In the genomic region with DNA sequence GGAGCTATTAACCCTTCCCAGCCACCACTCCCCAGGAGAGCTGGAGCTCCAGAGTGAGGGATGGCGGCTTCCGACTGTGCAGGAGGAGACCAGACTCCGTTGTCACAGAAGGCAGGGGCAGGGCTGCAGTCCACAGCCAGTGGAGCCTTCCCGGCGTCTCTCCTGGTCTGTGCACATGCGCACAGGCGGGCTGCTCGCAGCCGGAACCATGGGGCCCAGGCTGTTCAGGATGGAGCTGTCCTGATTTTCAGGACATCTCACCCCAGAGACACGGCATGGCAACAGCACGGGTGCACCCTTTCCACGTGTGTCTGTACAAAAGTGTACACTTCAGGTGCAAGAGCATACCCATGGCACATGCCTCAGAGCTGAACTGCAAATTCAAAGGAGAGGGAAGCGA, we compare ENCODE assay signal across 18 cellular contexts. TPM values are rescaled to one million over a fixed set of nuclear protein-coding genes. Genes with fewer than 3 reads are reported as not detected.
DNase-seq lines count a peak whose midpoint lies in the region; ATAC-seq and TF ChIP-seq lines count a peak whose summit lies in the region.
"Had no signal": no experiment of that assay in that cellular context is flagged by ENCODE, and none has a peak within 500 bp of the region (broad histone marks: within the 10 kb centered on the region; RNA-seq: fewer than 3 reads in every experiment).

No MANE protein-coding gene starts in this region.

- H3K27ac ChIP-seq in coronary artery (no peak overlapping the region), mesenchymal stem cell (ENCODE audit: low read length, poor library complexity, severe bottlenecking) (no peak overlapping the region), esophagus muscularis mucosa (replicated peaks in 1 of 4) (no peak overlapping the region)
- H3K27ac ChIP-seq: cardiac muscle cell, stomach had no signal

- ATAC-seq in left cardiac atrium (peak; percentile 19 to 29), Right ventricle myocardium inferior (no peak), HG03159 (IDR thresholded peaks at IDR 0.05; ENCODE audit: unreplicated experiment) (no peak)

- H3K9me3 ChIP-seq in mesenchymal stem cell (ENCODE audit: control insufficient read depth, low read length) (peaks cover 3% of the 10 kb centered on the region), esophagus muscularis mucosa (no peaks in the 10 kb centered on the region)
- H3K9me3 ChIP-seq: Caco-2 had no signal

- intact Hi-C loops in left cardiac atrium (cut with DNase I) (no loop called here), Right ventricle myocardium inferior (cut with DNase I) (no loop called here), esophagus muscularis mucosa (cut with DNase I) (no loop called here)

- peak overlapping the region; percentile 22 for H3K9ac ChIP-seq in mesenchymal stem cell (ENCODE audit: low read length)

- no peak overlapping the region for H3K18ac ChIP-seq in mesenchymal stem cell (ENCODE audit: low read depth in 1 of 2, low read length in 2 of 2)

- TF ChIP-seq POLR2A in esophagus muscularis mucosa (IDR thresholded peaks at IDR 0.05; ENCODE audit: low read depth): no peak

- H3K4me1 ChIP-seq in mesenchymal stem cell (ENCODE audit: control insufficient read depth, insufficient read depth, low read depth, low read length): peaks cover 3% of the 10 kb centered on the region
- no peaks in the 10 kb centered on the region for H3K4me1 ChIP-seq in esophagus muscularis mucosa
- H3K4me1 ChIP-seq: Caco-2, stomach had no signal

- no peak overlapping the region for H2AK5ac ChIP-seq in mesenchymal stem cell (ENCODE audit: low read length, severe bottlenecking)

- no peak overlapping the region for H4K8ac ChIP-seq in mesenchymal stem cell (ENCODE audit: low read length)

- H2BK12ac ChIP-seq in mesenchymal stem cell (ENCODE audit: low read length in 2 of 2): no peak overlapping the region

- peaks cover 19 to 35% of the 10 kb centered on the region in 2 experiments for H3K36me3 ChIP-seq in mesenchymal stem cell (ENCODE audit: control insufficient read depth in 1 of 2, insufficient read depth in 2 of 2, low read depth in 1 of 2, low read length in 2 of 2)
- H3K36me3 ChIP-seq in esophagus muscularis mucosa: peaks cover 0 to 50% (median 6%) of the 10 kb centered on the region in 4 donors
- H3K36me3 ChIP-seq: cardiac muscle cell had no signal

- H3K27me3 ChIP-seq in mesenchymal stem cell (ENCODE audit: control insufficient read depth in 1 of 2, insufficient read depth in 1 of 2, low read length in 2 of 2) (no peaks in the 10 kb centered on the region), esophagus muscularis mucosa (no peaks in the 10 kb centered on the region)
- H3K27me3 ChIP-seq: cardiac muscle cell, stomach had no signal

- H4K91ac ChIP-seq in mesenchymal stem cell (ENCODE audit: low read length): no peak overlapping the region

- no peak for TF ChIP-seq EP300 in esophagus muscularis mucosa (IDR thresholded peaks at IDR 0.05)

- H2BK15ac ChIP-seq in mesenchymal stem cell (ENCODE audit: low read depth, poor library complexity, severe bottlenecking): peak overlapping the region; percentile 4

- H3K4me3 ChIP-seq in coronary artery (peak overlapping the region; percentile 28), mesenchymal stem cell (ENCODE audit: insufficient read depth in 1 of 2, low read depth in 1 of 2, low read length in 2 of 2) (peak overlapping the region in 1 of 2 experiments; percentile 37), esophagus muscularis mucosa (no peak overlapping the region)
- H3K4me3 ChIP-seq: cardiac muscle cell, lung, stomach had no signal

- H3K14ac ChIP-seq in mesenchymal stem cell (ENCODE audit: low read length in 2 of 2): no peak overlapping the region

- H3K4ac ChIP-seq in mesenchymal stem cell (ENCODE audit: low read depth in 1 of 2, low read length in 2 of 2): no peak overlapping the region

- H3K23ac ChIP-seq in mesenchymal stem cell (ENCODE audit: low read length in 2 of 2): no peak overlapping the region

- peaks cover 30% of the 10 kb centered on the region for H3K79me1 ChIP-seq in mesenchymal stem cell (replicated peaks; ENCODE audit: low read length, poor library complexity, severe bottlenecking)

- H2BK120ac ChIP-seq in mesenchymal stem cell (ENCODE audit: low read depth, low read length): no peak overlapping the region

- no peak overlapping the region for H2BK5ac ChIP-seq in mesenchymal stem cell (ENCODE audit: low read depth, low read length, poor library complexity, severe bottlenecking)

- 92% methylated on average over 13 of the region's 13 CpGs for WGBS in mesenchymal stem cell
- 96% methylated on average over 9 of the region's 13 CpGs for WGBS in esophagus muscularis mucosa

- DNase-seq in left cardiac atrium (no peak), Right ventricle myocardium inferior (ENCODE audit: missing footprints) (no peak), coronary artery (ENCODE audit: low spot score) (no peak), mesenchymal stem cell (no peak), NCI-H82 treated with DMSO at 0.1 percent for 48 hours (lab: John Stamatoyannopoulos, UW; ENCODE audit: unreplicated experiment) (no peak), esophagus muscularis mucosa (ENCODE audit: extremely low spot score) (no peak), ecto neural progenitor cell (ENCODE audit: low spot score) (no peak)
- DNase-seq: activated CD4-positive, CD25-positive, alpha-beta regulatory T cell; activated CD8-positive, alpha-beta memory T cell treated with anti-CD3 and anti-CD28 coated beads, Interleukin-2, amount 50 U/mL, for 48 hours; activated naive CD4-positive, alpha-beta T cell treated with anti-CD3 and anti-CD28 coated beads, Interleukin-2, amount 50 U/mL, for 16 hours; Caco-2; erythroblast; nephron progenitor cell; small intestine; stomach had no signal

- no peak overlapping the region for H2AFZ ChIP-seq in mesenchymal stem cell (ENCODE audit: low read depth, low read length)

- H3K4me2 ChIP-seq in mesenchymal stem cell (ENCODE audit: low read length, poor library complexity, severe bottlenecking): no peak overlapping the region

- TF ChIP-seq CTCF in coronary artery (IDR thresholded peaks at IDR 0.05): no peak
- TF ChIP-seq CTCF in esophagus muscularis mucosa (IDR thresholded peaks at IDR 0.05): no peak

RNA-seq across cellular contexts. Expression of a gene that starts 28.8 kb away (rescaled TPM):
- total RNA-seq in left cardiac atrium (10 to 100 TPM; 11.0 to 11.4 TPM), Right ventricle myocardium inferior (10.2 TPM), esophagus muscularis mucosa (10 to 100 TPM; 13.8 to 19.0 (median 15.3) TPM)
- polyA plus RNA-seq in mesenchymal stem cell (2013, experiment 1 of 2): 17.5 TPM
- polyA plus RNA-seq in mesenchymal stem cell (2013, experiment 2 of 2): 16.9 TPM

RNA-seq across cellular contexts. Expression of a gene that starts 30.7 kb away (rescaled TPM):
- total RNA-seq in left cardiac atrium (10 to 100 TPM; 76.2 to 86.3 TPM), Right ventricle myocardium inferior (110 TPM), esophagus muscularis mucosa (10 to 100 TPM; 65.6 to 89.3 (median 72.6) TPM)
- polyA plus RNA-seq in mesenchymal stem cell (2013, experiment 1 of 2): 44.7 TPM
- polyA plus RNA-seq in mesenchymal stem cell (2013, experiment 2 of 2): 46.6 TPM

Comparison
In these comparisons a context has a peak if more than half of its experiments do, and no peak if none do; other contexts are left out.
1. ATAC-seq: peak in left cardiac atrium (2 of 2); none in Right ventricle myocardium inferior (single experiment) and HG03159 (single experiment).